1 cellular context compared by ENCODE assay signal in genomic region chr9:121299467-121300282, GRCh38.
TF ChIP-seq lines count a peak whose summit lies in the region.

No MANE protein-coding gene starts in this region.

TF ChIP-seq in HepG2, 621 proteins besides CTCF, POLR2A, EP300 and RAD21 (continued from another document and continues in another):
- peak; percentile 89; the same call in 1 of the 2 replicates for TF ChIP-seq ZNF629 (CRISPR knock-in tag; conservative IDR thresholded peaks at IDR 0.05)
- peak; percentile 68; the same call in 1 of the 2 replicates for TF ChIP-seq ZNF691 (CRISPR knock-in tag; IDR thresholded peaks at IDR 0.05; ENCODE audit: borderline replicate concordance, low read depth)
- TF ChIP-seq FOXJ3 (CRISPR knock-in tag; IDR thresholded peaks at IDR 0.05; ENCODE audit: borderline replicate concordance): no peak
- TF ChIP-seq ZNF704 (CRISPR knock-in tag; IDR thresholded peaks at IDR 0.05; ENCODE audit: borderline replicate concordance): no peak
- no peak for TF ChIP-seq PLRG1 (conservative IDR thresholded peaks at IDR 0.05)
- TF ChIP-seq MATR3 (CRISPR knock-in tag; IDR thresholded peaks at IDR 0.05): no peak
- TF ChIP-seq STAG1 (CRISPR knock-in tag; IDR thresholded peaks at IDR 0.05): no peak
- no peak for TF ChIP-seq TERF1 (CRISPR knock-in tag; IDR thresholded peaks at IDR 0.05)
- TF ChIP-seq HBP1 (CRISPR knock-in tag; IDR thresholded peaks at IDR 0.05; ENCODE audit: low read depth): no peak
- TF ChIP-seq ZNF703 (CRISPR knock-in tag; IDR thresholded peaks at IDR 0.05; ENCODE audit: borderline replicate concordance): no peak
- TF ChIP-seq MEF2D (CRISPR knock-in tag; IDR thresholded peaks at IDR 0.05): no peak
- 0 out of 2 replicates have a peak, but pooled peaks have one; percentile 26 for TF ChIP-seq SIN3A (IDR thresholded peaks at IDR 0.05; ENCODE audit: borderline replicate concordance, low read depth, low read length)
- peak; percentile 82 for TF ChIP-seq DR1 (CRISPR knock-in tag; IDR thresholded peaks at IDR 0.05)
- no peak for TF ChIP-seq ZNF383 (CRISPR knock-in tag; IDR thresholded peaks at IDR 0.05; ENCODE audit: borderline replicate concordance)
- TF ChIP-seq SAP130 (CRISPR knock-in tag; IDR thresholded peaks at IDR 0.05; ENCODE audit: low read depth): peak; percentile 38
- no peak for TF ChIP-seq FOXA1 (IDR thresholded peaks at IDR 0.05)
- TF ChIP-seq FOXA1 (CRISPR knock-in tag; IDR thresholded peaks at IDR 0.05): no peak
- TF ChIP-seq MBD4 (IDR thresholded peaks at IDR 0.05; ENCODE audit: borderline replicate concordance, low read length): no peak
- TF ChIP-seq CERS6 (CRISPR knock-in tag; IDR thresholded peaks at IDR 0.05): no peak
- peak; percentile 50; the same call in 1 of the 2 replicates for TF ChIP-seq ZNF317 (CRISPR knock-in tag; IDR thresholded peaks at IDR 0.05)
- TF ChIP-seq PAXIP1 (CRISPR knock-in tag; conservative IDR thresholded peaks at IDR 0.05): peak; percentile 6; the same call in 1 of the 2 replicates
- no peak for TF ChIP-seq ZNF549 (CRISPR knock-in tag; IDR thresholded peaks at IDR 0.05)
- TF ChIP-seq HOXA5 (CRISPR knock-in tag; IDR thresholded peaks at IDR 0.05): no peak
- TF ChIP-seq GABPA (IDR thresholded peaks at IDR 0.05; ENCODE audit: low read depth, low read length): no peak
- TF ChIP-seq GABPA (CRISPR knock-in tag; IDR thresholded peaks at IDR 0.05; ENCODE audit: low read depth): no peak
- no peak for TF ChIP-seq KLF13 (CRISPR knock-in tag; IDR thresholded peaks at IDR 0.05)
- TF ChIP-seq ZIK1 (CRISPR knock-in tag; IDR thresholded peaks at IDR 0.05; ENCODE audit: borderline replicate concordance, low read depth): no peak
- TF ChIP-seq ZNF546 (CRISPR knock-in tag; conservative IDR thresholded peaks at IDR 0.05): no peak
- peak; percentile 89; the same call in 1 of the 2 replicates for TF ChIP-seq ZNF20 (CRISPR knock-in tag; IDR thresholded peaks at IDR 0.05)
- TF ChIP-seq MXD3 (CRISPR knock-in tag; IDR thresholded peaks at IDR 0.05): peak; percentile 43
- peak; percentile 43; the same call in 1 of the 2 replicates for TF ChIP-seq ZGPAT (CRISPR knock-in tag; IDR thresholded peaks at IDR 0.05)
- TF ChIP-seq ZNF234 (CRISPR knock-in tag; conservative IDR thresholded peaks at IDR 0.05): no peak
- no peak for TF ChIP-seq CBX5 (CRISPR knock-in tag; IDR thresholded peaks at IDR 0.05; ENCODE audit: borderline replicate concordance)
- TF ChIP-seq NFE2L2 (IDR thresholded peaks at IDR 0.05; ENCODE audit: low read length): no peak
- TF ChIP-seq SOX13 (IDR thresholded peaks at IDR 0.05): no peak
- TF ChIP-seq SOX13 (CRISPR knock-in tag; conservative IDR thresholded peaks at IDR 0.05 in 1 of 2, IDR thresholded peaks at IDR 0.05 in 1 of 2): 0 out of 4 replicates have a peak, but pooled peaks of 1 of the 2 experiments have one; percentile 24
- TF ChIP-seq GATA4 (IDR thresholded peaks at IDR 0.05; ENCODE audit: borderline replicate concordance, low read depth): no peak
- TF ChIP-seq TRAFD1 (CRISPR knock-in tag; IDR thresholded peaks at IDR 0.05; ENCODE audit: borderline replicate concordance): no peak
- no peak for TF ChIP-seq JARID2 (CRISPR knock-in tag; IDR thresholded peaks at IDR 0.05; ENCODE audit: insufficient replicate concordance)
- peak; percentile 91 for TF ChIP-seq ZNF776 (CRISPR knock-in tag; IDR thresholded peaks at IDR 0.05)
- TF ChIP-seq TEAD2 (CRISPR knock-in tag; IDR thresholded peaks at IDR 0.05): no peak
- no peak for TF ChIP-seq XBP1 (CRISPR knock-in tag; IDR thresholded peaks at IDR 0.05)
- no peak for TF ChIP-seq RORA (CRISPR knock-in tag; IDR thresholded peaks at IDR 0.05)
- no peak for TF ChIP-seq ZNF83 (CRISPR knock-in tag; IDR thresholded peaks at IDR 0.05; ENCODE audit: borderline replicate concordance)
- no peak for TF ChIP-seq ZNF230 (CRISPR knock-in tag; IDR thresholded peaks at IDR 0.05)
- TF ChIP-seq ZNF672 (CRISPR knock-in tag; IDR thresholded peaks at IDR 0.05): no peak
- no peak for TF ChIP-seq ZBTB26 (CRISPR knock-in tag; IDR thresholded peaks at IDR 0.05; ENCODE audit: borderline replicate concordance)
- no peak for TF ChIP-seq ZNF121 (CRISPR knock-in tag; IDR thresholded peaks at IDR 0.05)
- no peak for TF ChIP-seq TBL1XR1 (IDR thresholded peaks at IDR 0.05; ENCODE audit: borderline replicate concordance, low read length, partially characterized antibody)
- TF ChIP-seq MXD1 (CRISPR knock-in tag; IDR thresholded peaks at IDR 0.05): peak; percentile 79
- TF ChIP-seq CBX1 (IDR thresholded peaks at IDR 0.05; ENCODE audit: low read depth): no peak
- TF ChIP-seq ZNF761 (CRISPR knock-in tag; conservative IDR thresholded peaks at IDR 0.05): no peak
- peak; percentile 99 for TF ChIP-seq MYPOP (CRISPR knock-in tag; IDR thresholded peaks at IDR 0.05)
- TF ChIP-seq SYNCRIP (IDR thresholded peaks at IDR 0.05; ENCODE audit: insufficient read depth, low read depth, low read length): no peak
- TF ChIP-seq NR0B2 (CRISPR knock-in tag; IDR thresholded peaks at IDR 0.05): peak; percentile 76; the same call in 1 of the 2 replicates
- peak; percentile 96 for TF ChIP-seq RBFOX2 (IDR thresholded peaks at IDR 0.05; ENCODE audit: low read depth, low read length)
